1 cellular context compared by ENCODE assay signal in the genomic region with DNA sequence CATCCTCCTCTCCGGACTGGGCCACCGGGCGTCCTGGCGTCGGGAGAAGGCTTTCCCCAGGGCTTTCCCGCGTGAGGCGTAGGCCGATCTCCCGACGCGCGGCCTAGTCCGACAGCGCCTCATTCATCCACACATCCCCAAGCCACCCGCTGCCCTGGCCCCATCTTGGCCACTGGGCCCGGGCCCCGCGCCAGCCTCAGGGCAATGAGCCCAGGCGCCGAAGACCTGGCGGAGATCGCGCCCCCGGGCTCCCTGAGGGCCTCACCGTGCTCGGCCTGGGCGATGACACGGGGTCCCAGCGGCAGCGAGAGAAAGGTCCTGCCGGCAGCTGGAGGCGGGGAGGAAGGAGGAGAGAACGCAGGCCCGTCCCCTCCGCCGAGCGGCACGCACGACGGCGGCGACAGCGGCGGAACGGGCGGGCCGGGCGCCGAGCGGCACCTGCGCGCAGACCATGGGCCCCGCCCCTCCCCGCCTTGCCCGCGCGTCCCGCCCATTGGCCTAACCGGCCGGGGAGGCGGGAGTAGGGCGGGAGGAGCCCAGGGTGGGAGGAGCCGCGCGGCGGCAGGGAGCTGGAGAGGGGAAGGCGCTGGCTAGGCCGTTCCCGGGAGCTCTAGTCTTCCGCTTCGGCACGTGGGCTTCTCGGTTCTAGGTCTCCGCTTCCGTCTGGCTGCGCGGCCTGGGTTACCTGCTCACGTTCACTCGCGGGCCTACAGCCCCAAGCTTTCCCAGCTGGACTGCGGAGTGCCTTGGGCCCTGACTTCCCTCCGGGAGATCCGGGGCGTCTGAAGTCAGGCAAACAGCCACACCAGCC.
TF ChIP-seq lines count a peak whose summit lies in the region.

A gene (minus strand): TSS at position 346 of the 811 bp plus-strand sequence. CDS start 1,717 bp downstream, outside the sequence.

TF ChIP-seq in H1, 55 proteins besides CTCF, POLR2A, EP300 and RAD21:
- TF ChIP-seq KDM4A (IDR thresholded peaks at IDR 0.05; ENCODE audit: low read depth, low read length, severe bottlenecking) (peak; percentile 66), CHD1 (IDR thresholded peaks at IDR 0.05; ENCODE audit: low read depth, low read length) (no peak), SP1 (IDR thresholded peaks at IDR 0.05; ENCODE audit: low read depth, low read length) (0 out of 2 replicates have a peak, but pooled peaks have one; percentile 38), TAF1 (IDR thresholded peaks at IDR 0.05; ENCODE audit: low read depth, low read length) (peak; percentile 72), ZNF274 (IDR thresholded peaks at IDR 0.05; ENCODE audit: borderline replicate concordance, extremely low read depth, low read length) (no peak), BACH1 (IDR thresholded peaks at IDR 0.05; ENCODE audit: low read length) (no peak), RFX5 (IDR thresholded peaks at IDR 0.05; ENCODE audit: borderline replicate concordance, low read depth, low read length) (no peak), SP2 (IDR thresholded peaks at IDR 0.05; ENCODE audit: low read length) (no peak), SP4 (IDR thresholded peaks at IDR 0.05; ENCODE audit: low read length) (no peak), BCL11A (IDR thresholded peaks at IDR 0.05; ENCODE audit: low read depth in 2 of 2, low read length in 2 of 2) (no peak), EZH2 (IDR thresholded peaks at IDR 0.05; ENCODE audit: low read depth, low read length, severe bottlenecking) (peak; percentile 18), RXRA (IDR thresholded peaks at IDR 0.05; ENCODE audit: insufficient read depth, low read depth, low read length) (no peak), SUZ12 (IDR thresholded peaks at IDR 0.05; ENCODE audit: low read length) (no peak), KDM1A (IDR thresholded peaks at IDR 0.05; ENCODE audit: borderline replicate concordance, low read length) (no peak), TCF12 (IDR thresholded peaks at IDR 0.05; ENCODE audit: low read depth, low read length) (no peak), CTBP2 (IDR thresholded peaks at IDR 0.05; ENCODE audit: borderline replicate concordance, insufficient read depth, insufficient read length, low read length) (no peak), HDAC2 (IDR thresholded peaks at IDR 0.05; ENCODE audit: borderline replicate concordance in 1 of 2, low read depth in 2 of 2, low read length in 2 of 2) (peak in 1 of 2 experiments; percentile 48; a peak in 1 of 4 replicates), YY1 (IDR thresholded peaks at IDR 0.05; ENCODE audit: low read depth, low read length) (peak; percentile 6; the same call in 1 of the 2 replicates), CBX5 (IDR thresholded peaks at IDR 0.05; ENCODE audit: low read depth, low read length) (no peak), CEBPB (IDR thresholded peaks at IDR 0.05; ENCODE audit: low read depth, low read length) (no peak), POLR2AphosphoS5 (IDR thresholded peaks at IDR 0.05; ENCODE audit: low read depth, low read length) (peak; percentile 40), TEAD4 (IDR thresholded peaks at IDR 0.05; ENCODE audit: low read depth, low read length) (no peak), FOSL1 (IDR thresholded peaks at IDR 0.05; ENCODE audit: insufficient read depth, low read depth, low read length) (no peak), BRCA1 (IDR thresholded peaks at IDR 0.05; ENCODE audit: low read depth, low read length) (no peak), SIX5 (IDR thresholded peaks at IDR 0.05; ENCODE audit: low read depth, low read length) (no peak), EGR1 (IDR thresholded peaks at IDR 0.05; ENCODE audit: borderline replicate concordance, low read depth, low read length) (no peak), JUN (IDR thresholded peaks at IDR 0.05; ENCODE audit: low read depth, low read length) (no peak), KDM5A (IDR thresholded peaks at IDR 0.05; ENCODE audit: low read length) (no peak), RNF2 (IDR thresholded peaks at IDR 0.05; ENCODE audit: borderline replicate concordance, low read depth, low read length, missing control alignments, poor library complexity, severe bottlenecking) (peak; percentile 65), SIN3A (conservative IDR thresholded peaks at IDR 0.05 in 1 of 2, IDR thresholded peaks at IDR 0.05 in 1 of 2; ENCODE audit: low read depth in 1 of 2, low read length in 2 of 2) (peak in 1 of 2 experiments; percentile 44; a peak in 1 of 4 replicates), GABPA (IDR thresholded peaks at IDR 0.05; ENCODE audit: borderline replicate concordance, insufficient read depth, low read length) (no peak), SIRT6 (IDR thresholded peaks at IDR 0.05; ENCODE audit: low read length) (no peak), CBX8 (IDR thresholded peaks at IDR 0.05; ENCODE audit: borderline replicate concordance, low read depth, low read length) (no peak), SAP30 (IDR thresholded peaks at IDR 0.05; ENCODE audit: insufficient read depth, insufficient replicate concordance, low read length) (no peak), CHD2 (IDR thresholded peaks at IDR 0.05; ENCODE audit: low read length) (no peak), TAF7 (optimal IDR thresholded peaks at IDR 0.05; ENCODE audit: borderline replicate concordance, low read depth, low read length) (peak; percentile 23), HDAC6 (IDR thresholded peaks at IDR 0.05; ENCODE audit: low read depth, low read length) (no peak), TBP (IDR thresholded peaks at IDR 0.05; ENCODE audit: low read depth, low read length) (peak; percentile 62), NRF1 (IDR thresholded peaks at IDR 0.05; ENCODE audit: low read depth, low read length) (no peak), ASH2L (IDR thresholded peaks at IDR 0.05; ENCODE audit: low read length) (peak; percentile 93), PHF8 (conservative IDR thresholded peaks at IDR 0.05; ENCODE audit: low read depth, low read length) (peak; percentile 79), RBBP5 (IDR thresholded peaks at IDR 0.05; ENCODE audit: borderline replicate concordance, low read depth, low read length) (peak; percentile 92; the same call in 1 of the 2 replicates), POU5F1 (IDR thresholded peaks at IDR 0.05; ENCODE audit: low read depth, low read length) (no peak), CREB1 (IDR thresholded peaks at IDR 0.05) (peak; percentile 50; the same call in 1 of the 2 replicates), JUND (IDR thresholded peaks at IDR 0.05; ENCODE audit: low read length) (no peak), GTF2F1 (IDR thresholded peaks at IDR 0.05; ENCODE audit: borderline replicate concordance, low read depth, low read length) (no peak), MAFK (IDR thresholded peaks at IDR 0.05; ENCODE audit: low read depth, low read length) (no peak), SRF (IDR thresholded peaks at IDR 0.05; ENCODE audit: low read depth, low read length) (no peak), NANOG (IDR thresholded peaks at IDR 0.05; ENCODE audit: insufficient read depth, low read depth, low read length, poor library complexity, severe bottlenecking) (no peak)
- TF ChIP-seq, protein P1, sequence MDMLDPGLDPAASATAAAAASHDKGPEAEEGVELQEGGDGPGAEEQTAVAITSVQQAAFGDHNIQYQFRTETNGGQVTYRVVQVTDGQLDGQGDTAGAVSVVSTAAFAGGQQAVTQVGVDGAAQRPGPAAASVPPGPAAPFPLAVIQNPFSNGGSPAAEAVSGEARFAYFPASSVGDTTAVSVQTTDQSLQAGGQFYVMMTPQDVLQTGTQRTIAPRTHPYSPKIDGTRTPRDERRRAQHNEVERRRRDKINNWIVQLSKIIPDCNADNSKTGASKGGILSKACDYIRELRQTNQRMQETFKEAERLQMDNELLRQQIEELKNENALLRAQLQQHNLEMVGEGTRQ (IDR thresholded peaks at IDR 0.05; ENCODE audit: low read length), result peak; percentile 17; the same call in 1 of the 2 replicates
- TF ChIP-seq, protein P2, sequence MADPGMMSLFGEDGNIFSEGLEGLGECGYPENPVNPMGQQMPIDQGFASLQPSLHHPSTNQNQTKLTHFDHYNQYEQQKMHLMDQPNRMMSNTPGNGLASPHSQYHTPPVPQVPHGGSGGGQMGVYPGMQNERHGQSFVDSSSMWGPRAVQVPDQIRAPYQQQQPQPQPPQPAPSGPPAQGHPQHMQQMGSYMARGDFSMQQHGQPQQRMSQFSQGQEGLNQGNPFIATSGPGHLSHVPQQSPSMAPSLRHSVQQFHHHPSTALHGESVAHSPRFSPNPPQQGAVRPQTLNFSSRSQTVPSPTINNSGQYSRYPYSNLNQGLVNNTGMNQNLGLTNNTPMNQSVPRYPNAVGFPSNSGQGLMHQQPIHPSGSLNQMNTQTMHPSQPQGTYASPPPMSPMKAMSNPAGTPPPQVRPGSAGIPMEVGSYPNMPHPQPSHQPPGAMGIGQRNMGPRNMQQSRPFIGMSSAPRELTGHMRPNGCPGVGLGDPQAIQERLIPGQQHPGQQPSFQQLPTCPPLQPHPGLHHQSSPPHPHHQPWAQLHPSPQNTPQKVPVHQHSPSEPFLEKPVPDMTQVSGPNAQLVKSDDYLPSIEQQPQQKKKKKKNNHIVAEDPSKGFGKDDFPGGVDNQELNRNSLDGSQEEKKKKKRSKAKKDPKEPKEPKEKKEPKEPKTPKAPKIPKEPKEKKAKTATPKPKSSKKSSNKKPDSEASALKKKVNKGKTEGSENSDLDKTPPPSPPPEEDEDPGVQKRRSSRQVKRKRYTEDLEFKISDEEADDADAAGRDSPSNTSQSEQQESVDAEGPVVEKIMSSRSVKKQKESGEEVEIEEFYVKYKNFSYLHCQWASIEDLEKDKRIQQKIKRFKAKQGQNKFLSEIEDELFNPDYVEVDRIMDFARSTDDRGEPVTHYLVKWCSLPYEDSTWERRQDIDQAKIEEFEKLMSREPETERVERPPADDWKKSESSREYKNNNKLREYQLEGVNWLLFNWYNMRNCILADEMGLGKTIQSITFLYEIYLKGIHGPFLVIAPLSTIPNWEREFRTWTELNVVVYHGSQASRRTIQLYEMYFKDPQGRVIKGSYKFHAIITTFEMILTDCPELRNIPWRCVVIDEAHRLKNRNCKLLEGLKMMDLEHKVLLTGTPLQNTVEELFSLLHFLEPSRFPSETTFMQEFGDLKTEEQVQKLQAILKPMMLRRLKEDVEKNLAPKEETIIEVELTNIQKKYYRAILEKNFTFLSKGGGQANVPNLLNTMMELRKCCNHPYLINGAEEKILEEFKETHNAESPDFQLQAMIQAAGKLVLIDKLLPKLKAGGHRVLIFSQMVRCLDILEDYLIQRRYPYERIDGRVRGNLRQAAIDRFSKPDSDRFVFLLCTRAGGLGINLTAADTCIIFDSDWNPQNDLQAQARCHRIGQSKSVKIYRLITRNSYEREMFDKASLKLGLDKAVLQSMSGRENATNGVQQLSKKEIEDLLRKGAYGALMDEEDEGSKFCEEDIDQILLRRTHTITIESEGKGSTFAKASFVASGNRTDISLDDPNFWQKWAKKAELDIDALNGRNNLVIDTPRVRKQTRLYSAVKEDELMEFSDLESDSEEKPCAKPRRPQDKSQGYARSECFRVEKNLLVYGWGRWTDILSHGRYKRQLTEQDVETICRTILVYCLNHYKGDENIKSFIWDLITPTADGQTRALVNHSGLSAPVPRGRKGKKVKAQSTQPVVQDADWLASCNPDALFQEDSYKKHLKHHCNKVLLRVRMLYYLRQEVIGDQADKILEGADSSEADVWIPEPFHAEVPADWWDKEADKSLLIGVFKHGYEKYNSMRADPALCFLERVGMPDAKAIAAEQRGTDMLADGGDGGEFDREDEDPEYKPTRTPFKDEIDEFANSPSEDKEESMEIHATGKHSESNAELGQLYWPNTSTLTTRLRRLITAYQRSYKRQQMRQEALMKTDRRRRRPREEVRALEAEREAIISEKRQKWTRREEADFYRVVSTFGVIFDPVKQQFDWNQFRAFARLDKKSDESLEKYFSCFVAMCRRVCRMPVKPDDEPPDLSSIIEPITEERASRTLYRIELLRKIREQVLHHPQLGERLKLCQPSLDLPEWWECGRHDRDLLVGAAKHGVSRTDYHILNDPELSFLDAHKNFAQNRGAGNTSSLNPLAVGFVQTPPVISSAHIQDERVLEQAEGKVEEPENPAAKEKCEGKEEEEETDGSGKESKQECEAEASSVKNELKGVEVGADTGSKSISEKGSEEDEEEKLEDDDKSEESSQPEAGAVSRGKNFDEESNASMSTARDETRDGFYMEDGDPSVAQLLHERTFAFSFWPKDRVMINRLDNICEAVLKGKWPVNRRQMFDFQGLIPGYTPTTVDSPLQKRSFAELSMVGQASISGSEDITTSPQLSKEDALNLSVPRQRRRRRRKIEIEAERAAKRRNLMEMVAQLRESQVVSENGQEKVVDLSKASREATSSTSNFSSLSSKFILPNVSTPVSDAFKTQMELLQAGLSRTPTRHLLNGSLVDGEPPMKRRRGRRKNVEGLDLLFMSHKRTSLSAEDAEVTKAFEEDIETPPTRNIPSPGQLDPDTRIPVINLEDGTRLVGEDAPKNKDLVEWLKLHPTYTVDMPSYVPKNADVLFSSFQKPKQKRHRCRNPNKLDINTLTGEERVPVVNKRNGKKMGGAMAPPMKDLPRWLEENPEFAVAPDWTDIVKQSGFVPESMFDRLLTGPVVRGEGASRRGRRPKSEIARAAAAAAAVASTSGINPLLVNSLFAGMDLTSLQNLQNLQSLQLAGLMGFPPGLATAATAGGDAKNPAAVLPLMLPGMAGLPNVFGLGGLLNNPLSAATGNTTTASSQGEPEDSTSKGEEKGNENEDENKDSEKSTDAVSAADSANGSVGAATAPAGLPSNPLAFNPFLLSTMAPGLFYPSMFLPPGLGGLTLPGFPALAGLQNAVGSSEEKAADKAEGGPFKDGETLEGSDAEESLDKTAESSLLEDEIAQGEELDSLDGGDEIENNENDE (IDR thresholded peaks at IDR 0.05; ENCODE audit: insufficient replicate concordance, low read length), result no peak
- TF ChIP-seq, protein P3, sequence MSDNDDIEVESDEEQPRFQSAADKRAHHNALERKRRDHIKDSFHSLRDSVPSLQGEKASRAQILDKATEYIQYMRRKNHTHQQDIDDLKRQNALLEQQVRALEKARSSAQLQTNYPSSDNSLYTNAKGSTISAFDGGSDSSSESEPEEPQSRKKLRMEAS (IDR thresholded peaks at IDR 0.05), result peak; percentile 94
- TF ChIP-seq, protein P4, sequence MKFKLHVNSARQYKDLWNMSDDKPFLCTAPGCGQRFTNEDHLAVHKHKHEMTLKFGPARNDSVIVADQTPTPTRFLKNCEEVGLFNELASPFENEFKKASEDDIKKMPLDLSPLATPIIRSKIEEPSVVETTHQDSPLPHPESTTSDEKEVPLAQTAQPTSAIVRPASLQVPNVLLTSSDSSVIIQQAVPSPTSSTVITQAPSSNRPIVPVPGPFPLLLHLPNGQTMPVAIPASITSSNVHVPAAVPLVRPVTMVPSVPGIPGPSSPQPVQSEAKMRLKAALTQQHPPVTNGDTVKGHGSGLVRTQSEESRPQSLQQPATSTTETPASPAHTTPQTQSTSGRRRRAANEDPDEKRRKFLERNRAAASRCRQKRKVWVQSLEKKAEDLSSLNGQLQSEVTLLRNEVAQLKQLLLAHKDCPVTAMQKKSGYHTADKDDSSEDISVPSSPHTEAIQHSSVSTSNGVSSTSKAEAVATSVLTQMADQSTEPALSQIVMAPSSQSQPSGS (IDR thresholded peaks at IDR 0.05; ENCODE audit: low read length), result no peak
- TF ChIP-seq, protein P5, sequence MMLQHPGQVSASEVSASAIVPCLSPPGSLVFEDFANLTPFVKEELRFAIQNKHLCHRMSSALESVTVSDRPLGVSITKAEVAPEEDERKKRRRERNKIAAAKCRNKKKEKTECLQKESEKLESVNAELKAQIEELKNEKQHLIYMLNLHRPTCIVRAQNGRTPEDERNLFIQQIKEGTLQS (IDR thresholded peaks at IDR 0.05; ENCODE audit: insufficient read depth, low read depth, low read length), result no peak
- TF ChIP-seq, protein P6, sequence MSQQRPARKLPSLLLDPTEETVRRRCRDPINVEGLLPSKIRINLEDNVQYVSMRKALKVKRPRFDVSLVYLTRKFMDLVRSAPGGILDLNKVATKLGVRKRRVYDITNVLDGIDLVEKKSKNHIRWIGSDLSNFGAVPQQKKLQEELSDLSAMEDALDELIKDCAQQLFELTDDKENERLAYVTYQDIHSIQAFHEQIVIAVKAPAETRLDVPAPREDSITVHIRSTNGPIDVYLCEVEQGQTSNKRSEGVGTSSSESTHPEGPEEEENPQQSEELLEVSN (IDR thresholded peaks at IDR 0.05), result peak; percentile 57; the same call in 1 of the 2 replicates
